Comparison of ENCODE assay signal across 9 cellular contexts in genomic region chr7:6057316-6058128, GRCh38. TPM values are rescaled to one million over a fixed set of nuclear protein-coding genes. Genes with fewer than 3 reads are reported as not detected.
DNase-seq lines count a peak whose midpoint lies in the region; ATAC-seq and TF ChIP-seq lines count a peak whose summit lies in the region.
"Had no signal": no experiment of that assay in that cellular context is flagged by ENCODE, and none has a peak within 500 bp of the region (broad histone marks: within the 10 kb centered on the region; RNA-seq: fewer than 3 reads in every experiment).

No MANE protein-coding gene starts in this region.

- H3K36me3 ChIP-seq in Peyer's patch: peaks cover 0 to 25% (median 0%) of the 10 kb centered on the region in 3 donors

- no peaks in the 10 kb centered on the region for H3K9me3 ChIP-seq in Peyer's patch
- H3K9me3 ChIP-seq: tibial nerve had no signal

- peak; percentile 10 for DNase-seq in GM12865 (ENCODE audit: low read depth)
- DNase-seq in Peyer's patch: no peak
- peak; percentile 56 to 74 for DNase-seq in erythroblast (lab: John Stamatoyannopoulos, UW)
- DNase-seq in retinal pigment epithelial cell (ENCODE audit: low read depth): no peak
- DNase-seq in middle frontal gyrus (ENCODE audit: extremely low spot score, low spot score): no peak
- DNase-seq in NCI-H345 (lab: John Stamatoyannopoulos, UW): no peak

- H3K4me3 ChIP-seq in GM12865 (ENCODE audit: low read depth, low read length) (peak overlapping the region; percentile 83), Peyer's patch (peak overlapping the region in 3 of 4 donors; percentile 84 to 89 (median 84)), retinal pigment epithelial cell (ENCODE audit: low read length) (peak overlapping the region; percentile 76)

- H3K27ac ChIP-seq in Peyer's patch: peak overlapping the region in 3 of 4 donors; percentile 82 to 90 (median 88)

- H3K4me1 ChIP-seq in Peyer's patch: peaks cover 0 to 22% (median 9%) of the 10 kb centered on the region in 4 donors

- ATAC-seq in GM19023 (IDR thresholded peaks at IDR 0.05; ENCODE audit: unreplicated experiment): no peak
- ATAC-seq in GM21825 (IDR thresholded peaks at IDR 0.05; ENCODE audit: unreplicated experiment): no peak

- TF ChIP-seq CTCF in GM12865 (IDR thresholded peaks at IDR 0.05; ENCODE audit: insufficient read depth, low read depth, low read length, missing control alignments): no peak
- TF ChIP-seq CTCF in Peyer's patch (IDR thresholded peaks at IDR 0.05): no peak
- TF ChIP-seq CTCF in retinal pigment epithelial cell (conservative IDR thresholded peaks at IDR 0.05; ENCODE audit: low read depth, low read length): no peak

- no peaks in the 10 kb centered on the region for H3K27me3 ChIP-seq in Peyer's patch
- H3K27me3 ChIP-seq: tibial nerve had no signal

- TF ChIP-seq POLR2A in Peyer's patch (IDR thresholded peaks at IDR 0.05): no peak
- no peak for TF ChIP-seq POLR2A in erythroblast (IDR thresholded peaks at IDR 0.05; ENCODE audit: low read length)

RNA-seq across cellular contexts. Expression of gene EIF2AK1, which starts 1.5 kb away (rescaled TPM):
- total RNA-seq in Peyer's patch: 100 to 1,000 TPM; 186 to 404 (median 238) TPM

RNA-seq across cellular contexts. Expression of gene ANKRD61, which starts 26.3 kb away (rescaled TPM):
- not detected for total RNA-seq in Peyer's patch

RNA-seq across cellular contexts. Expression of gene USP42, which starts 47.2 kb away (rescaled TPM):
- 10 to 100 TPM in 3 of 4 donors, 1 to 10 TPM in 1; 8.3 to 16.5 (median 13.0) TPM for total RNA-seq in Peyer's patch

RNA-seq across cellular contexts. Expression of gene AIMP2, which starts 48.5 kb away (rescaled TPM):
- 100 to 1,000 TPM in 1 of 4 donors, 10 to 100 TPM in 3; 13.2 to 103 (median 59.0) TPM for total RNA-seq in Peyer's patch

RNA-seq across cellular contexts. Expression of gene PMS2, which starts 48.7 kb away (rescaled TPM):
- total RNA-seq in Peyer's patch: 10 to 100 TPM in 3 of 4 donors, 1 to 10 TPM in 1; 9.6 to 27.2 (median 14.4) TPM

Comparison
In these comparisons a context has a peak if more than half of its experiments do, and no peak if none do; other contexts are left out.
1. DNase-seq: peak in GM12865 (single experiment) and erythroblast (2 of 2); none in Peyer's patch (0 of 3), retinal pigment epithelial cell (single experiment), middle frontal gyrus (single experiment) and NCI-H345 (single experiment).
2. Peak in every context shown above with its lines, with median percentiles within 50 percentile points of each other: H3K4me3 ChIP-seq.